Comparison of ENCODE assay signal across 20 cellular contexts in genomic region chr6:136779682-136780081, GRCh38.
"Had no signal": no experiment of that assay in that cellular context is flagged by ENCODE, and none has a peak within 500 bp of the region (broad histone marks: within the 10 kb centered on the region; RNA-seq: fewer than 3 reads in every experiment).

No MANE protein-coding gene starts in this region.

- ATAC-seq: activated CD8-positive, alpha-beta memory T cell treated with anti-CD3 and anti-CD28 coated beads, Interleukin-2, amount 10 ng/mL, durations not matched to agents 7 days and 5 days; activated CD8-positive, alpha-beta T cell treated with anti-CD3 and anti-CD28 coated beads for 36 hours; body of pancreas; esophagus mucosa had no signal

- FAIRE-seq: endothelial cell of umbilical vein, TTC549 had no signal

- H3K27ac ChIP-seq: body of pancreas, thoracic aorta, WERI-Rb-1 had no signal

- H3K36me3 ChIP-seq: thoracic aorta, WERI-Rb-1 had no signal

- H3K9me3 ChIP-seq: body of pancreas, thoracic aorta had no signal

- H3K27me3 ChIP-seq: body of pancreas had no signal

- DNase-seq: activated CD4-positive, alpha-beta T cell treated with anti-CD3 and anti-CD28 coated beads, Interleukin-2, amount 10 ng/mL, durations not matched to agents 7 days and 5 days; activated CD4-positive, CD25-positive, alpha-beta regulatory T cell treated with anti-CD3 and anti-CD28 coated beads, Interleukin-2, amount 50 U/mL, for 72 hours; activated CD8-positive, alpha-beta memory T cell treated with anti-CD3 and anti-CD28 coated beads, Interleukin-2, amount 10 ng/mL, durations not matched to agents 7 days and 5 days; activated CD8-positive, alpha-beta T cell treated with anti-CD3 and anti-CD28 coated beads for 36 hours; activated effector memory CD4-positive, alpha-beta T cell treated with anti-CD3 and anti-CD28 coated beads, Interleukin-2, amount 50 U/mL, for 16 hours; activated naive CD4-positive, alpha-beta T cell treated with anti-CD3 and anti-CD28 coated beads, Interleukin-2, amount 10 ng/mL, durations not matched to agents 7 days and 5 days; activated T-cell treated with anti-CD3 and anti-CD28 coated beads for 4 hours; body of pancreas; central memory CD4-positive, alpha-beta T cell; effector memory CD4-positive, alpha-beta T cell; foreskin melanocyte; hippocampal formation; naive B cell; stimulated activated CD4-positive, alpha-beta T cell treated with anti-CD3 and anti-CD28 coated beads, Interleukin-2, amount 100 ng/mL, for 48 hours; stimulated activated naive CD4-positive, alpha-beta T cell treated with Interleukin-2 at 50 U/mL for 16 hours; WERI-Rb-1 had no signal

- H3K4me3 ChIP-seq: body of pancreas, thoracic aorta had no signal
